Comparison of ENCODE assay signal across 8 cellular contexts in the genomic region with DNA sequence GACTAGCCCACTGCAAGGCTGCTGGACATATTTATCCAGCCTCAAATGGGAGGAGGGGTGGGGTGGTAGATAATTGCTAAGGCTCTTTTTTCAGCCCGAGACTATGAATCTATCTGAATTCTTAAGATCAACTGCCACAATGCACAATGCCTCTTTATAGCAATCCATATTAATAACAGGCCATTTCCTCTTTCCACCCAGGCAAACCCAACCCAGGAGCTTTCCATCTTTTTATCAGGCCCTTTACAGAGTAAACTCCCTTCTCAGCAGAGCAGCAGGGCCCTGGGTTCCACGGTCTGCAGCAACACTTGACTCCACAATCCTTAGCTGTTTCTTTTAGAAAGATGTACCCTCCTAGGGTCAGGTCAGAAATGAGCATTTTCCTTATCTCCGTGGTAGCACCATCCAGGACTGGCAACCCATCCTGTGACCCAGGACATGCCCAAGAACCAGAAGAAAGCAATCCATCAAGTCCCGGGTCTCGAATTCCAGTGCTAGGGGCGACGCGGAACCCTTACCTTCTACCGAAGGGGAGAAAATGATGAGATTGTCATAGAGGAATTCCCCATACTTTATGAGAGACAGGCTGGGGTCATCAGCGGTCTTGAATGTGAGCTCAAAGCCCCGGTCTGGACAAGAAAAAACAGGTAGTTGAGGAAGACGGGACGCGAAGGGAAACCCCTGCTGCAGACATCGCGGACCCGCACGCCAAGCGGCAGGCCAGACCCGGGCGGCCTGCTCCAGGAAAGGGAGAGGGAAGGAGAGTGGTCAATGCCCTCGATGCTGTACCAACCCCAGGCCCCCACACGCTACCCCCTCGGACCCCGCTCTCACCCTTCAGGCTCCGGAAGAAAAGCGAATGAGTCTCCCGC. TPM values are rescaled to one million over a fixed set of nuclear protein-coding genes. Genes with fewer than 3 reads are reported as not detected.
DNase-seq lines count a peak whose midpoint lies in the region; ATAC-seq and TF ChIP-seq lines count a peak whose summit lies in the region.

No MANE protein-coding gene starts in this region.

- no peaks in the 10 kb centered on the region; the same call in 1 of the 2 replicates for H4K20me1 ChIP-seq in SK-N-SH (ENCODE audit: insufficient read depth)
- H4K20me1 ChIP-seq in Loucy (ENCODE audit: insufficient read depth, low read length, poor library complexity, severe bottlenecking): peaks cover 46% of the 10 kb centered on the region

- no peak; the same call in 2 of the 3 replicates for ATAC-seq in SK-N-SH treated with all-trans-retinoic acid at 6 μM for 48 hours
- peak; percentile 30 for ATAC-seq in memory B cell (ENCODE audit: low read depth)
- ATAC-seq in upper lobe of right lung: no peak

- DNase-seq in SK-N-SH: no peak
- no peak for DNase-seq in breast epithelium (ENCODE audit: low spot score in 2 of 2)
- peak in 1 of 2 donors; percentile 18 for DNase-seq in memory B cell (ENCODE audit: low spot score in 2 of 2)
- no peak for DNase-seq in upper lobe of right lung
- no peak for DNase-seq in C1 segment of cervical spinal cord (lab: John Stamatoyannopoulos, UW)
- no peak for DNase-seq in NCI-H510A treated with DMSO at 0.1 percent for 48 hours (lab: John Stamatoyannopoulos, UW)

- H3K27me3 ChIP-seq in SK-N-SH (ENCODE audit: insufficient read depth) (no peaks in the 10 kb centered on the region), Loucy (ENCODE audit: insufficient read depth, low read length, poor library complexity, severe bottlenecking) (no peaks in the 10 kb centered on the region), breast epithelium (no peaks in the 10 kb centered on the region), upper lobe of right lung (no peaks in the 10 kb centered on the region)

- H3K79me2 ChIP-seq in SK-N-SH (ENCODE audit: insufficient read depth): peaks cover 56% of the 10 kb centered on the region
- H3K79me2 ChIP-seq in Loucy (ENCODE audit: insufficient read depth, low read length): peaks cover 64% of the 10 kb centered on the region

- TF ChIP-seq POLR2A in breast epithelium (IDR thresholded peaks at IDR 0.05): no peak

- peak overlapping the region; percentile 92 for H3K27ac Mint-ChIP-seq in memory B cell

- no peaks in the 10 kb centered on the region for H3K9me2 ChIP-seq in SK-N-SH
- no peaks in the 10 kb centered on the region for H3K9me2 ChIP-seq in Loucy (replicated peaks; ENCODE audit: low read depth, low read length)

- CTCF ChIA-PET in SK-N-SH (lab: Yijun Ruan, JAX): interaction anchor here (1.0 to 3.2 kb wide), 9 partner anchors 18 to 535 kb away, joined by 3 to 12 read pairs (median 4); partner anchors contain the start of gene PINK1

- peak overlapping the region; percentile 94 for H3K4me3 Mint-ChIP-seq in memory B cell

- H3K4me3 ChIP-seq in SK-N-SH (ENCODE audit: low read depth in 2 of 2, low read length in 1 of 2): peak overlapping the region; percentile 89 to 99
- peak overlapping the region; percentile 89 for H3K4me3 ChIP-seq in Loucy (ENCODE audit: low read length, poor library complexity, severe bottlenecking)
- H3K4me3 ChIP-seq in breast epithelium: peak overlapping the region; percentile 81 to 100 (median 96)
- peak overlapping the region; percentile 99 for H3K4me3 ChIP-seq in upper lobe of right lung

- H3K27ac ChIP-seq in SK-N-SH (ENCODE audit: low read depth in 2 of 2, low read length in 1 of 2): peak overlapping the region; percentile 38 to 79; a peak in 3 of 4 replicates
- peak overlapping the region; percentile 84 to 91 for H3K27ac ChIP-seq in breast epithelium
- peak overlapping the region; percentile 82 for H3K27ac ChIP-seq in upper lobe of right lung

- peaks cover 7% of the 10 kb centered on the region for H3K36me3 Mint-ChIP-seq in memory B cell

- H3K9me3 ChIP-seq in SK-N-SH: no peaks in the 10 kb centered on the region
- no peaks in the 10 kb centered on the region for H3K9me3 ChIP-seq in Loucy (ENCODE audit: insufficient read depth, low read depth, low read length)
- no peaks in the 10 kb centered on the region for H3K9me3 ChIP-seq in breast epithelium
- no peaks in the 10 kb centered on the region for H3K9me3 ChIP-seq in upper lobe of right lung

- TF ChIP-seq CTCF in SK-N-SH (IDR thresholded peaks at IDR 0.05) (no peak), Loucy (conservative IDR thresholded peaks at IDR 0.05; ENCODE audit: low read length) (no peak), breast epithelium (IDR thresholded peaks at IDR 0.05) (no peak), upper lobe of right lung (IDR thresholded peaks at IDR 0.05) (no peak)

- no peaks in the 10 kb centered on the region for H3K27me3 Mint-ChIP-seq in memory B cell

- WGBS in SK-N-SH (ENCODE audit: low lambda C conversion rate): 1% methylated on average over 24 of the region's 28 CpGs

- peak overlapping the region; percentile 80 for H3K9ac ChIP-seq in SK-N-SH
- peak overlapping the region; percentile 95 for H3K9ac ChIP-seq in Loucy (ENCODE audit: low read depth, low read length, poor library complexity, severe bottlenecking)

- H3K4me2 ChIP-seq in SK-N-SH: peak overlapping the region; percentile 94
- peak overlapping the region; percentile 98 for H3K4me2 ChIP-seq in Loucy (ENCODE audit: low read depth, low read length, poor library complexity, severe bottlenecking)

- H3F3A ChIP-seq in SK-N-SH (replicated peaks; ENCODE audit: insufficient read depth) (no peaks in the 10 kb centered on the region), Loucy (ENCODE audit: low read depth) (no peaks in the 10 kb centered on the region)

- H3K4me1 ChIP-seq in SK-N-SH (ENCODE audit: control insufficient read depth in 1 of 2, insufficient read depth in 2 of 2, low read depth in 1 of 2, low read length in 1 of 2) (peaks cover 9 to 14% of the 10 kb centered on the region in 2 experiments), Loucy (ENCODE audit: insufficient read depth, low read length, poor library complexity, severe bottlenecking) (peaks cover 31% of the 10 kb centered on the region), breast epithelium (peaks cover 5 to 7% of the 10 kb centered on the region in 2 donors), upper lobe of right lung (peaks cover 18% of the 10 kb centered on the region)

- H2AFZ ChIP-seq in SK-N-SH (ENCODE audit: low read depth): peak overlapping the region; percentile 82; the same call in 1 of the 2 replicates
- H2AFZ ChIP-seq in Loucy (ENCODE audit: low read length): peak overlapping the region; percentile 79

- H3K36me3 ChIP-seq in SK-N-SH (replicated peaks in 1 of 2; ENCODE audit: control insufficient read depth in 1 of 2, insufficient read depth in 2 of 2, low read length in 1 of 2) (peaks cover 35 to 36% of the 10 kb centered on the region in 2 experiments), Loucy (ENCODE audit: insufficient read depth, low read length) (peaks cover 26% of the 10 kb centered on the region; the same call in 1 of the 2 replicates), breast epithelium (no peaks in the 10 kb centered on the region), upper lobe of right lung (peaks cover 40% of the 10 kb centered on the region)

- peaks cover 31% of the 10 kb centered on the region for H3K4me1 Mint-ChIP-seq in memory B cell

- TF ChIP-seq EP300 in SK-N-SH (IDR thresholded peaks at IDR 0.05; ENCODE audit: borderline replicate concordance in 1 of 2, low read depth in 1 of 2, low read length in 1 of 2): no peak

- TF ChIP-seq RAD21 in SK-N-SH (IDR thresholded peaks at IDR 0.05; ENCODE audit: low read length): no peak

- no peaks in the 10 kb centered on the region for H3K9me3 Mint-ChIP-seq in memory B cell

- POLR2A ChIA-PET in SK-N-SH (lab: Yijun Ruan, JAX): interaction anchor here (0.5 to 1.6 kb wide), 11 partner anchors 11 to 1161 kb away, joined by 3 to 4 read pairs (median 4); partner anchors contain the start of genes FAM43B and MUL1

- intact Hi-C loops in breast epithelium (cut with DNase I; ENCODE audit: low total_unique reads): no loop called here
- intact Hi-C loops in upper lobe of right lung (cut with DNase I): no loop called here

TF ChIP-seq in SK-N-SH, 30 proteins besides CTCF, POLR2A, EP300 and RAD21 (continues in another document):
- TF ChIP-seq POLR2AphosphoS5 (IDR thresholded peaks at IDR 0.05; ENCODE audit: low read depth, low read length) (no peak), MEF2A (IDR thresholded peaks at IDR 0.05; ENCODE audit: borderline replicate concordance, low read depth) (no peak), RXRA (IDR thresholded peaks at IDR 0.05; ENCODE audit: borderline replicate concordance, low read depth) (no peak), TCF12 (IDR thresholded peaks at IDR 0.05) (no peak), SMC3 (IDR thresholded peaks at IDR 0.05; ENCODE audit: low read depth, low read length) (no peak), TEAD4 (IDR thresholded peaks at IDR 0.05; ENCODE audit: borderline replicate concordance, insufficient read depth) (no peak), TAF1 (IDR thresholded peaks at IDR 0.05; ENCODE audit: borderline replicate concordance, low read depth, low read length) (no peak), CHD2 (IDR thresholded peaks at IDR 0.05; ENCODE audit: low read length, partially characterized antibody) (no peak)

RNA-seq across cellular contexts. Expression of gene DDOST, which starts 0.6 kb away (rescaled TPM):
- polyA plus RNA-seq in SK-N-SH (2012; rRNA removed): 602 and 763 TPM in 2 replicates
- polyA plus RNA-seq in SK-N-SH (2012; cell fraction: cytosol; rRNA removed): 495 and 668 TPM in 2 replicates
- 125 and 238 TPM in 2 replicates for polyA plus RNA-seq in SK-N-SH (2012; cell fraction: nucleus; rRNA removed)
- total RNA-seq in breast epithelium (100 to 1,000 TPM; 127 to 145 (median 138) TPM), upper lobe of right lung (161 TPM)

RNA-seq across cellular contexts. Expression of gene PINK1, which starts 27.3 kb away (rescaled TPM):
- polyA plus RNA-seq in SK-N-SH (2012; rRNA removed): 24.4 and 24.9 TPM in 2 replicates
- polyA plus RNA-seq in SK-N-SH (2012; cell fraction: cytosol; rRNA removed): 20.5 and 24.3 TPM in 2 replicates
- 18.2 and 19.5 TPM in 2 replicates for polyA plus RNA-seq in SK-N-SH (2012; cell fraction: nucleus; rRNA removed)
- total RNA-seq in breast epithelium (100 to 1,000 TPM in 1 of 3 donors, 10 to 100 TPM in 2; 92.1 to 146 (median 94.1) TPM), upper lobe of right lung (62.5 TPM)

RNA-seq across cellular contexts. Expression of gene KIF17, which starts 57.2 kb away (rescaled TPM):
- polyA plus RNA-seq in SK-N-SH (2012; rRNA removed): 4.1 and 4.3 TPM in 2 replicates
- 2.2 and 4.1 TPM in 2 replicates for polyA plus RNA-seq in SK-N-SH (2012; cell fraction: cytosol; rRNA removed)
- 7.7 and 9.5 TPM in 2 replicates for polyA plus RNA-seq in SK-N-SH (2012; cell fraction: nucleus; rRNA removed)
- total RNA-seq in breast epithelium: 1 to 10 TPM; 1.8 to 3.5 (median 2.0) TPM
- 4.6 TPM for total RNA-seq in upper lobe of right lung
